In genomic region chr5:19488786-19489185, GRCh38 we compare ENCODE assay signal across 17 cellular contexts.
A peak's percentile ranks its signal among the peaks of the same experiment; 100 is the strongest.
DNase-seq lines count a peak whose midpoint lies in the region; ATAC-seq, FAIRE-seq and TF ChIP-seq lines count a peak whose summit lies in the region.
"Had no signal": no experiment of that assay in that cellular context is flagged by ENCODE, and none has a peak within 500 bp of the region (broad histone marks: within the 10 kb centered on the region; RNA-seq: fewer than 3 reads in every experiment).

No MANE protein-coding gene starts in this region.

- no peak overlapping the region for H3K4me2 ChIP-seq in K562 (ENCODE audit: insufficient read depth, low read length)
- H3K4me2 ChIP-seq: SK-N-SH had no signal

- H2AFZ ChIP-seq in K562 (ENCODE audit: low read depth, low read length), result no peak overlapping the region
- H2AFZ ChIP-seq: GM23248 had no signal

- H3K4me1 ChIP-seq in K562 (replicated peaks in 1 of 2; ENCODE audit: control insufficient read depth in 2 of 2, insufficient read depth in 2 of 2, low read length in 2 of 2), result no peaks in the 10 kb centered on the region
- H3K4me1 ChIP-seq in pancreas, result no peaks in the 10 kb centered on the region

- no peak for DNase-seq in H54 (ENCODE audit: insufficient read length, low spot score)
- DNase-seq in NCI-H69 (lab: John Stamatoyannopoulos, UW), result peak; percentile 68
- DNase-seq in K562 (ENCODE audit: extremely low read depth in 1 of 4, low spot score in 3 of 4), result no peak
- DNase-seq in AML-193 (lab: John Stamatoyannopoulos, UW), result no peak
- DNase-seq in NCI-H2081 (lab: John Stamatoyannopoulos, UW), result no peak
- no peak for DNase-seq in T-helper 2 cell
- DNase-seq in pancreas, result no peak
- DNase-seq: CD4-positive, alpha-beta T cell; DMS153; GM23248; NCI-H1092; NCI-H510A; Right ventricle myocardium superior; SK-N-SH had no signal

- H3K27me3 ChIP-seq in K562 (ENCODE audit: control insufficient read depth in 2 of 2, insufficient read depth in 2 of 2, low read length in 2 of 2), result no peaks in the 10 kb centered on the region; a peak in 1 of 5 replicates
- no peaks in the 10 kb centered on the region for H3K27me3 ChIP-seq in pancreas

- no peak for ATAC-seq in K562
- ATAC-seq in pancreas, result no peak
- ATAC-seq: Panc1 had no signal

- no peak for TF ChIP-seq RAD21 in K562 (CRISPR knock-in tag; conservative IDR thresholded peaks at IDR 0.05 in 1 of 2, IDR thresholded peaks at IDR 0.05 in 1 of 2)

- no TSS peak for BruUV-seq in K562 (replicated peaks; lab: Mats Ljungman, UMichigan)

- H3K9ac ChIP-seq in K562 (ENCODE audit: insufficient read depth in 1 of 2, low read depth in 2 of 2, low read length in 2 of 2), result no peak overlapping the region
- H3K9ac ChIP-seq: GM23248, SK-N-SH had no signal

- TF ChIP-seq POLR2A in H54 (IDR thresholded peaks at IDR 0.05; ENCODE audit: low read depth, low read length) (no peak), K562 (conservative IDR thresholded peaks at IDR 0.05) (no peak)

- intact Hi-C loops in K562 (cut with micrococcal nuclease), result no loop called here
- intact Hi-C loops in pancreas (cut with DNase I), result no loop called here

- FAIRE-seq in H54 (lab: Jason Lieb, UNC), result peak; percentile 48
- peak; percentile 49 for FAIRE-seq in K562 (lab: Jason Lieb, UNC)
- FAIRE-seq in pancreas (lab: Jason Lieb, UNC), result no peak
- FAIRE-seq: GM19239 had no signal

- CTCF ChIA-PET in K562 (lab: Yijun Ruan, JAX; ENCODE audit: low intra/inter-chr PET ratio), result no interaction called here

- TF ChIP-seq EP300 in K562 (IDR thresholded peaks at IDR 0.05; ENCODE audit: low read length), result no peak

- H3K9me3 ChIP-seq in K562 (replicated peaks; ENCODE audit: control insufficient read depth, insufficient read depth, low read depth, low read length), result no peaks in the 10 kb centered on the region
- H3K9me3 ChIP-seq in pancreas, result no peaks in the 10 kb centered on the region
- H3K9me3 ChIP-seq: SK-N-SH had no signal

- H3K4me3 ChIP-seq in K562 (no peak overlapping the region), pancreas (no peak overlapping the region)
- H3K4me3 ChIP-seq: GM23248 had no signal

- H3K27ac ChIP-seq in C4-2B (peak overlapping the region; percentile 37), K562 (ENCODE audit: extremely low read depth, low read depth, low read length) (no peak overlapping the region), pancreas (no peak overlapping the region)
- H3K27ac ChIP-seq: GM23248 had no signal

- H3K9me1 ChIP-seq in K562 (ENCODE audit: control insufficient read depth, insufficient read depth, low read length), result no peaks in the 10 kb centered on the region

- H3K36me3 ChIP-seq in K562 (ENCODE audit: control insufficient read depth, insufficient read depth, low read length) (no peaks in the 10 kb centered on the region), pancreas (no peaks in the 10 kb centered on the region)

- H3K79me2 ChIP-seq in K562 (ENCODE audit: control insufficient read depth, insufficient read depth, low read length), result no peaks in the 10 kb centered on the region

- TF ChIP-seq CTCF in C4-2B (conservative IDR thresholded peaks at IDR 0.05), result no peak
- TF ChIP-seq CTCF in K562 (IDR thresholded peaks at IDR 0.05 in 2 of 3, conservative IDR thresholded peaks at IDR 0.05 in 1 of 3; ENCODE audit: insufficient read depth in 2 of 3, low read depth in 1 of 3, low read length in 3 of 3), result no peak
- no peak for TF ChIP-seq CTCF in pancreas (IDR thresholded peaks at IDR 0.05)

- no peaks in the 10 kb centered on the region for H4K20me1 ChIP-seq in K562 (replicated peaks; ENCODE audit: control insufficient read depth, insufficient read depth, low read length)

- WGBS in K562 (ENCODE audit: insufficient coverage, low coverage, missing lambda C conversion rate), result 8% methylated on average over 3 of the region's 3 CpGs
- 79 to 85% methylated on average over 3 of the region's 3 CpGs for WGBS in pancreas, 2 donors

- in situ Hi-C loops in K562 (cut with MboI), result no loop called here

- POLR2A ChIA-PET in K562 (lab: Yijun Ruan, JAX), result interaction anchor here (1.4 kb wide), 1 partner anchor 8 kb away, joined by 3 read pairs; no protein-coding TSS in a partner anchor

TF ChIP-seq in K562, 482 proteins besides CTCF, POLR2A, EP300 and RAD21:
- TF ChIP-seq TARDBP (IDR thresholded peaks at IDR 0.05), result no peak
- no peak for TF ChIP-seq ATF3 (IDR thresholded peaks at IDR 0.05)
- TF ChIP-seq ATF3 (CRISPR knock-in tag; conservative IDR thresholded peaks at IDR 0.05), result no peak
- TF ChIP-seq NR2C2 (CRISPR knock-in tag; IDR thresholded peaks at IDR 0.05), result no peak
- TF ChIP-seq NR2C2 (tag; IDR thresholded peaks at IDR 0.05), result no peak
- TF ChIP-seq POU5F1 (IDR thresholded peaks at IDR 0.05; ENCODE audit: borderline replicate concordance, low read depth, low read length, partially characterized antibody), result no peak
- no peak for TF ChIP-seq RBM39 (optimal IDR thresholded peaks at IDR 0.05; ENCODE audit: low read depth, low read length)
